ENCODE assay signal across 26 cellular contexts in the genomic region with DNA sequence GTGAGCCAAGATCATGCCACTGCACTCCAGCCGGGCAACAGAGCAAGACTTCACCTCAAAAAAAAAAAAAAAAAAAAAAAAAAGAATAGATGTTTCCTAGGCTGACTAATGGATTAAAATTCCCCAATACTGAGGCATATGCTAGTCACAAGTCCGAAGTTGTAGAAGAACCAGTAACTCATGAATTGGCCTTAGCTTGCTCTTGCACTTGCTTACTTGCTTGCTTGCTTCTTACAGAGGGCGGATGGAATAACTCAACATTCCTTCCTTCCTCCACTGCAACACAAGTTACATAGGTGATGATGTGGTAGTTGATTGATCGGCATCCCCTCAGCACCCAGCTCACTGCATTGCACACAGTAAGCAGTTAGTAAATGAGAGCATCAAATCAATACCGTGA. TPM values are rescaled to one million over a fixed set of nuclear protein-coding genes. Genes with fewer than 3 reads are reported as not detected.
A peak's percentile ranks its signal among the peaks of the same experiment; 100 is the strongest.
DNase-seq lines count a peak whose midpoint lies in the region; ATAC-seq and TF ChIP-seq lines count a peak whose summit lies in the region.
"Had no signal": no experiment of that assay in that cellular context is flagged by ENCODE, and none has a peak within 500 bp of the region (broad histone marks: within the 10 kb centered on the region; RNA-seq: fewer than 3 reads in every experiment).

No MANE protein-coding gene starts in this region.

- 53% methylated on average over 5 of the region's 5 CpGs for WGBS in SK-N-SH (ENCODE audit: low lambda C conversion rate)

- ATAC-seq in stimulated activated memory B cell treated with anti-CD40 and anti-IgM and Interleukin-4, amounts not matched to agents 10 μg/mL and 1 μg/mL and 100 μg/mL, for 72 hours: no peak
- no peak for ATAC-seq in T-cell (replicated peaks in 1 of 4)
- ATAC-seq: activated CD4-positive, CD25-positive, alpha-beta regulatory T cell treated with anti-CD3 and anti-CD28 coated beads, Interleukin-2, amount 50 U/mL, for 24 hours; activated CD8-positive, alpha-beta T cell treated with anti-CD3 and anti-CD28 coated beads, Interleukin-2, amount 10 ng/mL, durations not matched to agents 7 days and 5 days; activated T-cell treated with anti-CD3 and anti-CD28 coated beads, Interleukin-2, amount 50 U/mL, for 4 hours; natural killer cell treated with Interleukin-12 subunit alpha and Interleukin-12 subunit beta and Interleukin-15 and Interleukin-18, amount 100 ng/mL, for 72 hours had no signal

- H3K4me1 Mint-ChIP-seq in stimulated activated memory B cell treated with anti-CD40 and anti-IgM and Interleukin-4, amounts not matched to agents 10 μg/mL and 1 μg/mL and 100 μg/mL, for 72 hours: peaks cover 26% of the 10 kb centered on the region
- H3K4me1 Mint-ChIP-seq in CD14-positive monocyte: peaks cover 11% of the 10 kb centered on the region
- H3K4me1 Mint-ChIP-seq in T-cell: peaks cover 18 to 26% (median 24%) of the 10 kb centered on the region in 3 donors

- peak; percentile 91 for DNase-seq in HCEC 1CT
- no peak for DNase-seq in SK-N-SH
- peak in 1 of 2 donors; percentile 58 for DNase-seq in fibroblast of lung (ENCODE audit: low read depth in 2 of 2)
- DNase-seq in CD14-positive monocyte (ENCODE audit: low spot score): no peak
- DNase-seq in T-cell: no peak
- DNase-seq in SW 1271 (lab: John Stamatoyannopoulos, UW): no peak
- DNase-seq in ecto neural progenitor cell (ENCODE audit: low spot score): no peak
- DNase-seq: activated naive CD4-positive, alpha-beta T cell treated with anti-CD3 and anti-CD28 coated beads, Interleukin-2, amount 50 U/mL, for 16 hours; activated T-cell treated with anti-CD3 and anti-CD28 coated beads, Interleukin-2, amount 50 U/mL, for 4 hours; NCI-H1105; NCI-H2081; NCI-H524; stimulated activated CD4-positive, alpha-beta T cell treated with anti-CD3 and anti-CD28 coated beads, Interleukin-2, amount 100 ng/mL, for 24 hours; transverse colon had no signal

- H3K27ac Mint-ChIP-seq in stimulated activated memory B cell treated with anti-CD40 and anti-IgM and Interleukin-4, amounts not matched to agents 10 μg/mL and 1 μg/mL and 100 μg/mL, for 72 hours: peak overlapping the region; percentile 35
- H3K27ac Mint-ChIP-seq in CD14-positive monocyte (no peak overlapping the region), T-cell (no peak overlapping the region)
- H3K27ac Mint-ChIP-seq: activated CD8-positive, alpha-beta T cell treated with anti-CD3 and anti-CD28 coated beads, Interleukin-2, amount 10 ng/mL, durations not matched to agents 7 days and 5 days; mesothelial cell of epicardium; stimulated activated naive CD8-positive, alpha-beta T cell treated with anti-CD3 and anti-CD28 coated beads, Interleukin-15, Interleukin-2, amounts not matched to agents 100 ng/mL and 50 ng/mL, for 24 hours had no signal

- POLR2A ChIA-PET in SK-N-SH (lab: Yijun Ruan, JAX) (no interaction called here), T-cell (lab: Charles Lee) (no interaction called here)

- no peak overlapping the region for H3K9ac ChIP-seq in SK-N-SH
- no peak overlapping the region for H3K9ac ChIP-seq in fibroblast of lung (ENCODE audit: insufficient read depth, low read length)

- H3K27me3 ChIP-seq in SK-N-SH (ENCODE audit: insufficient read depth): no peaks in the 10 kb centered on the region
- H3K27me3 ChIP-seq in fibroblast of lung (ENCODE audit: control insufficient read depth, insufficient read depth, low read length): no peaks in the 10 kb centered on the region
- H3K27me3 ChIP-seq: ascending aorta, transverse colon had no signal

- no peaks in the 10 kb centered on the region for H3K9me2 ChIP-seq in SK-N-SH

- TF ChIP-seq RAD21 in SK-N-SH (IDR thresholded peaks at IDR 0.05; ENCODE audit: low read length): no peak

- peaks cover 19% of the 10 kb centered on the region for H3F3A ChIP-seq in SK-N-SH (replicated peaks; ENCODE audit: insufficient read depth)

- H3K9me3 Mint-ChIP-seq in stimulated activated memory B cell treated with anti-CD40 and anti-IgM and Interleukin-4, amounts not matched to agents 10 μg/mL and 1 μg/mL and 100 μg/mL, for 72 hours: no peaks in the 10 kb centered on the region
- peaks cover 0 to 8% (median 0%) of the 10 kb centered on the region in 7 donors for H3K9me3 Mint-ChIP-seq in CD14-positive monocyte
- H3K9me3 Mint-ChIP-seq in T-cell: no peaks in the 10 kb centered on the region
- H3K9me3 Mint-ChIP-seq: activated T-cell treated with anti-CD3 and anti-CD28 coated beads, Interleukin-2, amount 50 U/mL, for 4 hours; mesothelial cell of epicardium; natural killer cell treated with Interleukin-12 subunit alpha and Interleukin-12 subunit beta and Interleukin-15 and Interleukin-18, amount 100 ng/mL, for 72 hours; stimulated activated naive CD8-positive, alpha-beta T cell treated with anti-CD3 and anti-CD28 coated beads, Interleukin-15, Interleukin-2, amounts not matched to agents 100 ng/mL and 50 ng/mL, for 24 hours had no signal

- H3K36me3 ChIP-seq in SK-N-SH (replicated peaks in 1 of 2; ENCODE audit: control insufficient read depth in 1 of 2, insufficient read depth in 2 of 2, low read length in 1 of 2): peaks cover 5 to 7% of the 10 kb centered on the region in 2 experiments
- H3K36me3 ChIP-seq in fibroblast of lung (ENCODE audit: control insufficient read depth, insufficient read depth, low read length): no peaks in the 10 kb centered on the region
- H3K36me3 ChIP-seq: ascending aorta, transverse colon had no signal

- TF ChIP-seq CTCF in SK-N-SH (IDR thresholded peaks at IDR 0.05): no peak
- TF ChIP-seq CTCF in fibroblast of lung (conservative IDR thresholded peaks at IDR 0.05 in 1 of 2, IDR thresholded peaks at IDR 0.05 in 1 of 2; ENCODE audit: low read depth in 1 of 2, low read length in 2 of 2): no peak
- no peak for TF ChIP-seq CTCF in CD14-positive monocyte (IDR thresholded peaks at IDR 0.05)

- no peaks in the 10 kb centered on the region for H3K27me3 Mint-ChIP-seq in stimulated activated memory B cell treated with anti-CD40 and anti-IgM and Interleukin-4, amounts not matched to agents 10 μg/mL and 1 μg/mL and 100 μg/mL, for 72 hours
- H3K27me3 Mint-ChIP-seq in CD14-positive monocyte (ENCODE audit: low read depth in 3 of 3) (peaks cover 3 to 7% (median 5%) of the 10 kb centered on the region in 3 donors), T-cell (no peaks in the 10 kb centered on the region)
- H3K27me3 Mint-ChIP-seq: natural killer cell treated with Interleukin-12 subunit alpha and Interleukin-12 subunit beta and Interleukin-15 and Interleukin-18, amount 100 ng/mL, for 72 hours; stimulated activated naive CD8-positive, alpha-beta T cell treated with anti-CD3 and anti-CD28 coated beads, Interleukin-15, Interleukin-2, amounts not matched to agents 100 ng/mL and 50 ng/mL, for 24 hours had no signal

- intact Hi-C loops in CD14-positive monocyte (cut with micrococcal nuclease): loop anchor here in 1 of 2 donors (10.0 kb wide), 1 partner anchor 70 kb away; no protein-coding TSS in a partner anchor

- no peak overlapping the region for H3K4me3 Mint-ChIP-seq in stimulated activated memory B cell treated with anti-CD40 and anti-IgM and Interleukin-4, amounts not matched to agents 10 μg/mL and 1 μg/mL and 100 μg/mL, for 72 hours
- H3K4me3 Mint-ChIP-seq in CD14-positive monocyte: no peak overlapping the region
- no peak overlapping the region for H3K4me3 Mint-ChIP-seq in T-cell
- H3K4me3 Mint-ChIP-seq: activated T-cell treated with anti-CD3 and anti-CD28 coated beads, Interleukin-2, amount 50 U/mL, for 4 hours; mesothelial cell of epicardium; stimulated activated naive CD8-positive, alpha-beta T cell treated with anti-CD3 and anti-CD28 coated beads, Interleukin-15, Interleukin-2, amounts not matched to agents 100 ng/mL and 50 ng/mL, for 24 hours had no signal

- H3K4me1 ChIP-seq in SK-N-SH (ENCODE audit: control insufficient read depth in 1 of 2, insufficient read depth in 2 of 2, low read depth in 1 of 2, low read length in 1 of 2): peaks cover 5 to 12% of the 10 kb centered on the region in 2 experiments; a peak in 2 of 4 replicates
- peaks cover 7% of the 10 kb centered on the region for H3K4me1 ChIP-seq in fibroblast of lung (ENCODE audit: control insufficient read depth, extremely low read depth, insufficient read depth, low read length)

- H4K20me1 ChIP-seq in SK-N-SH (ENCODE audit: insufficient read depth) (no peaks in the 10 kb centered on the region), fibroblast of lung (ENCODE audit: control insufficient read depth, extremely low read depth, insufficient read depth, low read length) (no peaks in the 10 kb centered on the region)

- H2AFZ ChIP-seq in SK-N-SH (ENCODE audit: low read depth) (no peak overlapping the region), fibroblast of lung (ENCODE audit: low read length) (peak overlapping the region; percentile 16)

- H3K79me2 ChIP-seq in SK-N-SH (ENCODE audit: insufficient read depth) (peaks cover 10% of the 10 kb centered on the region), fibroblast of lung (ENCODE audit: control insufficient read depth, insufficient read depth, low read length) (peaks cover 5% of the 10 kb centered on the region)

- peaks cover 10% of the 10 kb centered on the region for H3K36me3 Mint-ChIP-seq in stimulated activated memory B cell treated with anti-CD40 and anti-IgM and Interleukin-4, amounts not matched to agents 10 μg/mL and 1 μg/mL and 100 μg/mL, for 72 hours
- peaks cover 7% of the 10 kb centered on the region in 2 donors for H3K36me3 Mint-ChIP-seq in CD14-positive monocyte
- peaks cover 7% of the 10 kb centered on the region for H3K36me3 Mint-ChIP-seq in T-cell

- 0 out of 2 replicates have a peak overlapping the region, but pooled peaks have one; percentile 17 for H3K4me2 ChIP-seq in SK-N-SH
- H3K4me2 ChIP-seq in fibroblast of lung (ENCODE audit: extremely low read depth, insufficient read depth, low read length): no peak overlapping the region

- H3K4me3 ChIP-seq in SK-N-SH (ENCODE audit: low read depth in 2 of 2, low read length in 1 of 2) (no peak overlapping the region), fibroblast of lung (replicated peaks in 1 of 4; ENCODE audit: control extremely low read depth in 1 of 4, insufficient read depth in 1 of 4, low read depth in 3 of 4, low read length in 4 of 4) (no peak overlapping the region)
- H3K4me3 ChIP-seq: ascending aorta, K562, transverse colon had no signal

- CTCF ChIA-PET in SK-N-SH (lab: Yijun Ruan, JAX) (no interaction called here), T-cell (lab: Charles Lee) (interaction anchor here in 1 of 2 donors (0.6 kb wide), 2 partner anchors 23 to 30 kb away, joined by 3 read pairs; no protein-coding TSS in a partner anchor)

- peak overlapping the region in 1 of 2 experiments; percentile 30; a peak in 2 of 4 replicates for H3K27ac ChIP-seq in SK-N-SH (ENCODE audit: low read depth in 2 of 2, low read length in 1 of 2)
- H3K27ac ChIP-seq in fibroblast of lung (ENCODE audit: insufficient read depth, low read length): no peak overlapping the region
- H3K27ac ChIP-seq: ascending aorta, C4-2B, transverse colon had no signal

- H3K9me3 ChIP-seq in SK-N-SH: no peaks in the 10 kb centered on the region
- H3K9me3 ChIP-seq in fibroblast of lung (ENCODE audit: control insufficient read depth, insufficient read depth, low read depth, low read length): no peaks in the 10 kb centered on the region
- H3K9me3 ChIP-seq: ascending aorta, transverse colon had no signal

- TF ChIP-seq EP300 in SK-N-SH (IDR thresholded peaks at IDR 0.05; ENCODE audit: borderline replicate concordance in 1 of 2, low read depth in 1 of 2, low read length in 1 of 2): no peak

RNA-seq across cellular contexts. Expression of a gene that starts 2.8 kb away (rescaled TPM):
- polyA plus RNA-seq in SK-N-SH (2012; rRNA removed): 22.2 and 22.7 TPM in 2 replicates
- polyA plus RNA-seq in SK-N-SH (2012; cell fraction: cytosol; rRNA removed): 14.8 and 16.8 TPM in 2 replicates
- polyA plus RNA-seq in SK-N-SH (2012; cell fraction: nucleus; rRNA removed): 31.3 and 33.8 TPM in 2 replicates
- 17.3 and 27.7 TPM in 2 replicates for total RNA-seq in fibroblast of lung
- polyA plus RNA-seq in fibroblast of lung: 7.4 and 13.3 TPM in 2 replicates
- 8.7 and 14.9 TPM in 2 replicates for polyA plus RNA-seq in fibroblast of lung (2012)
- polyA minus RNA-seq in fibroblast of lung (ENCODE audit: low replicate concordance): 38.5 and 64.7 TPM in 2 replicates
- polyA plus RNA-seq in CD14-positive monocyte: 10 to 100 TPM; 14.6 to 14.7 TPM
- total RNA-seq in T-cell: 10 to 100 TPM; 24.1 to 35.9 (median 30.2) TPM

RNA-seq across cellular contexts. Expression of a gene that starts 23.5 kb away (rescaled TPM):
- polyA plus RNA-seq in SK-N-SH (2012; rRNA removed) (20.2 and 32.3 TPM in 2 replicates), fibroblast of lung (108 and 137 TPM in 2 replicates), CD14-positive monocyte (not detected)
- polyA plus RNA-seq in SK-N-SH (2012; cell fraction: cytosol; rRNA removed): 9.6 and 16.2 TPM in 2 replicates
- 35.6 and 37.4 TPM in 2 replicates for polyA plus RNA-seq in SK-N-SH (2012; cell fraction: nucleus; rRNA removed)
- total RNA-seq in fibroblast of lung (7.7 and 25.1 TPM in 2 replicates), T-cell (1 to 10 TPM in 3 of 5 donors, under 1 TPM in 2; 0.25 to 2.9 (median 1.2) TPM)
- polyA plus RNA-seq in fibroblast of lung (2012): 171 and 192 TPM in 2 replicates
- polyA minus RNA-seq in fibroblast of lung (ENCODE audit: low replicate concordance): 162 and 245 TPM in 2 replicates

RNA-seq across cellular contexts. Expression of a gene that starts 31.1 kb away (rescaled TPM):
- 0.50 and 0.72 TPM in 2 replicates for polyA plus RNA-seq in SK-N-SH (2012; rRNA removed)
- polyA plus RNA-seq in SK-N-SH (2012; cell fraction: cytosol; rRNA removed): 0.13 and 0.37 TPM in 2 replicates
- polyA plus RNA-seq in SK-N-SH (2012; cell fraction: nucleus; rRNA removed): 0.68 and 0.89 TPM in 2 replicates
- total RNA-seq in fibroblast of lung: 0.83 and 1.0 TPM in 2 replicates
- polyA plus RNA-seq in fibroblast of lung: 0.15 TPM in 1 of 2 replicates, not detected in the other
- polyA plus RNA-seq in fibroblast of lung (2012): not detected in 2 replicates
- polyA minus RNA-seq in fibroblast of lung (ENCODE audit: low replicate concordance): not detected in 2 replicates
- polyA plus RNA-seq in CD14-positive monocyte: not detected
- total RNA-seq in T-cell: under 1 TPM in 3 of 5 donors, not detected in 2; 0.49 to 0.85 (median 0.73) TPM
- total RNA-seq: activated CD8-positive, alpha-beta T cell treated with anti-CD3 and anti-CD28 coated beads, Interleukin-2, amount 10 ng/mL, durations not matched to agents 7 days and 5 days; ascending aorta; chondrocyte; natural killer cell treated with Interleukin-12 subunit alpha and Interleukin-12 subunit beta and Interleukin-15 and Interleukin-18, amount 100 ng/mL, for 72 hours; SK-MEL-5; skeletal muscle tissue; transverse colon had no signal

Comparison
In these comparisons a context has a peak if more than half of its experiments do, and no peak if none do; other contexts are left out.
1. RNA of a gene that starts 23.5 kb away (polyA plus RNA-seq): 108 to 192 TPM in fibroblast of lung and 9.6 to 37.4 TPM in SK-N-SH; not detected in CD14-positive monocyte; every median in the first group is over 10 times any median in the second.